Comparison of ENCODE assay signal across 19 cellular contexts in the genomic region with DNA sequence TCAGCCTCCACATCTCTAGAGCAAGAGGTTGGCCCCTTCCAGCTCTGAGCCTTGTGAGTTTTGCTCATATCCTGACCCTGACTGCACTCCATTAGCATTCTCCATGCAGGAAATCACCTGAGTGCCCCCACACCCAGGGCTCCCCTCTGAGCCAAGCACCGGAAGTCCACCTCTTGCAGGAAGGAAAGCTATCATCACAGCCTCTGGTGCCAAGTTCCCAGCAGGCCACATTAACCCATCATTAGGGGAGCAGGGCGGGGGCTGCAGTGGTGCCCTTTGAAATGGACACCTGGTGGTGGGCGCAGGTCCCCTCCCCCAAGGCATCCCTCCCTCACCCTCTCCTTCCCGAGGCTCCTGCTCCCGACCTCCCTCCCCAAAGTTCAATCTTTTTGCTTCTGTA. TPM values are rescaled to one million over a fixed set of nuclear protein-coding genes. Genes with fewer than 3 reads are reported as not detected.
"Had no signal": no experiment of that assay in that cellular context is flagged by ENCODE, and none has a peak within 500 bp of the region (broad histone marks: within the 10 kb centered on the region; RNA-seq: fewer than 3 reads in every experiment).

No MANE protein-coding gene starts in this region.

- H3K36me3 ChIP-seq: brain microvascular endothelial cell, colonic mucosa, right atrium auricular region, suprapubic skin, transverse colon, uterus had no signal

- H3K4me3 ChIP-seq: colonic mucosa, mucosa of descending colon, right atrium auricular region, suprapubic skin, transverse colon, uterus had no signal

- H3K27ac ChIP-seq: brain microvascular endothelial cell, colonic mucosa, right atrium auricular region, suprapubic skin, transverse colon, uterus, VCaP had no signal

- H3K4me1 ChIP-seq: colonic mucosa, right atrium auricular region, suprapubic skin, transverse colon, uterus had no signal

- H3K27me3 ChIP-seq: colonic mucosa, right atrium auricular region, uterus had no signal

- H3K9me3 ChIP-seq: colonic mucosa, mucosa of descending colon, right atrium auricular region, suprapubic skin, transverse colon, uterus had no signal

- ATAC-seq: activated T-cell treated with anti-CD3 and anti-CD28 coated beads, Interleukin-2, amount 50 U/mL, for 72 hours; mucosa of descending colon had no signal

- DNase-seq: activated CD4-positive, alpha-beta T cell treated with anti-CD3 and anti-CD28 coated beads, Interleukin-2, amount 50 U/mL, for 4 hours; activated effector memory CD4-positive, alpha-beta T cell treated with anti-CD3 and anti-CD28 coated beads, Interleukin-2, amount 50 U/mL, for 16 hours; activated naive CD4-positive, alpha-beta T cell treated with anti-CD3 and anti-CD28 coated beads, Interleukin-2, amount 50 U/mL, for 16 hours; activated T-cell treated with anti-CD3 and anti-CD28 coated beads, Interleukin-2, amount 50 U/mL, for 72 hours; aorta; brain microvascular endothelial cell; colonic mucosa; erythroblast; head of caudate nucleus; mucosa of descending colon; naive B cell; stimulated activated CD4-positive, alpha-beta T cell treated with anti-CD3 and anti-CD28 coated beads, Interleukin-2, amount 100 ng/mL, for 48 hours; transverse colon; uterus had no signal

RNA-seq across cellular contexts. Expression of a gene that starts 16.1 kb away (rescaled TPM):
- total RNA-seq: aorta, liver, neural crest cell, right atrium auricular region, suprapubic skin, transverse colon had no signal
